In genomic region chr10:100021322-100021721, GRCh38 we compare ENCODE assay signal across 1 cellular context.
TF ChIP-seq lines count a peak whose summit lies in the region.

No MANE protein-coding gene starts in this region.

TF ChIP-seq in K562, 482 proteins besides CTCF, POLR2A, EP300 and RAD21 (continued from another document):
- no peak for TF ChIP-seq CEBPZ (IDR thresholded peaks at IDR 0.05; ENCODE audit: borderline replicate concordance, low read depth, low read length)
- no peak for TF ChIP-seq ZNF282 (CRISPR knock-in tag; IDR thresholded peaks at IDR 0.05)
- TF ChIP-seq NELFE (IDR thresholded peaks at IDR 0.05; ENCODE audit: insufficient read depth, insufficient read length): no peak
